Comparison of ENCODE assay signal across 24 cellular contexts in genomic region chr9:3830296-3830695, GRCh38.
"Had no signal": no experiment of that assay in that cellular context is flagged by ENCODE, and none has a peak within 500 bp of the region (broad histone marks: within the 10 kb centered on the region; RNA-seq: fewer than 3 reads in every experiment).

No MANE protein-coding gene starts in this region.

- H3K36me3 ChIP-seq: prostate gland, vagina had no signal

- H3K36me3 Mint-ChIP-seq: activated CD8-positive, alpha-beta memory T cell treated with anti-CD3 and anti-CD28 coated beads, Interleukin-2, amount 10 ng/mL, durations not matched to agents 7 days and 5 days; activated naive CD8-positive, alpha-beta T cell treated with anti-CD3 and anti-CD28 coated beads, Interleukin-2, amount 10 ng/mL, durations not matched to agents 7 days and 5 days; brain; naive B cell had no signal

- H3K27ac Mint-ChIP-seq: activated CD4-positive, alpha-beta memory T cell treated with anti-CD3 and anti-CD28 coated beads, Interleukin-2, amount 10 ng/mL, durations not matched to agents 7 days and 5 days; activated CD8-positive, alpha-beta memory T cell treated with anti-CD3 and anti-CD28 coated beads, Interleukin-2, amount 10 ng/mL, durations not matched to agents 7 days and 5 days; activated naive CD8-positive, alpha-beta T cell treated with anti-CD3 and anti-CD28 coated beads, Interleukin-2, amount 10 ng/mL, durations not matched to agents 7 days and 5 days; activated T-helper 17 cell treated with anti-CD3 and anti-CD28 coated beads, Interleukin-2, amount 50 U/mL, for 72 hours; brain; endodermal cell; naive B cell; T-helper 2 cell treated with Interferon-gamma antibody and Interleukin-4, amounts not matched to agents 5 μg/mL and 100 μg/mL, for 36 hours had no signal

- H3K9me3 ChIP-seq: gastroesophageal sphincter, heart right ventricle, mucosa of descending colon, prostate gland, vagina had no signal

- ATAC-seq: activated CD8-positive, alpha-beta memory T cell treated with anti-CD3 and anti-CD28 coated beads, Interleukin-2, amount 10 ng/mL, durations not matched to agents 7 days and 5 days; activated T-helper 17 cell treated with anti-CD3 and anti-CD28 coated beads, Interleukin-2, amount 50 U/mL, for 72 hours; gastroesophageal sphincter; heart right ventricle; left cardiac atrium; mucosa of descending colon; right cardiac atrium; stimulated activated naive CD8-positive, alpha-beta T cell treated with anti-CD3 and anti-CD28 coated beads, Interleukin-15, Interleukin-2, amounts not matched to agents 100 U/mL and 50 U/mL, for 24 hours had no signal

- H3K4me3 Mint-ChIP-seq: activated CD4-positive, alpha-beta memory T cell treated with anti-CD3 and anti-CD28 coated beads, Interleukin-2, amount 10 ng/mL, durations not matched to agents 7 days and 5 days; activated CD8-positive, alpha-beta memory T cell treated with anti-CD3 and anti-CD28 coated beads, Interleukin-2, amount 10 ng/mL, durations not matched to agents 7 days and 5 days; activated naive CD8-positive, alpha-beta T cell treated with anti-CD3 and anti-CD28 coated beads, Interleukin-2, amount 10 ng/mL, durations not matched to agents 7 days and 5 days; activated T-helper 17 cell treated with anti-CD3 and anti-CD28 coated beads, Interleukin-2, amount 50 U/mL, for 72 hours; brain; endodermal cell; naive B cell; T-helper 2 cell treated with Interferon-gamma antibody and Interleukin-4, amounts not matched to agents 5 μg/mL and 100 μg/mL, for 36 hours had no signal

- H3K27ac ChIP-seq: gastroesophageal sphincter, heart right ventricle, prostate gland, vagina had no signal

- H3K4me1 ChIP-seq: gastroesophageal sphincter, heart right ventricle, prostate gland had no signal

- DNase-seq: activated CD4-positive, alpha-beta memory T cell treated with anti-CD3 and anti-CD28 coated beads, Interleukin-2, amount 10 ng/mL, durations not matched to agents 7 days and 5 days; activated CD4-positive, alpha-beta T cell treated with anti-CD3 and anti-CD28 coated beads for 48 hours; activated CD4-positive, CD25-positive, alpha-beta regulatory T cell; activated CD8-positive, alpha-beta memory T cell treated with anti-CD3 and anti-CD28 coated beads, Interleukin-2, amount 10 ng/mL, durations not matched to agents 7 days and 5 days; activated naive CD4-positive, alpha-beta T cell; activated naive CD8-positive, alpha-beta T cell treated with anti-CD3 and anti-CD28 coated beads, Interleukin-2, amount 10 ng/mL, durations not matched to agents 7 days and 5 days; central memory CD4-positive, alpha-beta T cell; endodermal cell; heart right ventricle; left cardiac atrium; mesenchymal stem cell; mucosa of descending colon; naive B cell; right cardiac atrium; stimulated activated CD4-positive, alpha-beta T cell treated with anti-CD3 and anti-CD28 coated beads, Interleukin-2, amount 100 ng/mL, for 24 hours; stimulated activated naive CD8-positive, alpha-beta T cell treated with anti-CD3 and anti-CD28 coated beads, Interleukin-15, Interleukin-2, amounts not matched to agents 100 U/mL and 50 U/mL, for 24 hours; substantia nigra; trophoblast cell had no signal

- H3K27me3 Mint-ChIP-seq: activated T-helper 17 cell treated with anti-CD3 and anti-CD28 coated beads, Interleukin-2, amount 50 U/mL, for 72 hours had no signal

- H3K4me1 Mint-ChIP-seq: activated naive CD8-positive, alpha-beta T cell treated with anti-CD3 and anti-CD28 coated beads, Interleukin-2, amount 10 ng/mL, durations not matched to agents 7 days and 5 days; activated T-helper 17 cell treated with anti-CD3 and anti-CD28 coated beads, Interleukin-2, amount 50 U/mL, for 72 hours; naive B cell had no signal

- H3K4me3 ChIP-seq: gastroesophageal sphincter, heart right ventricle, mucosa of descending colon, prostate gland, vagina had no signal

- H3K9me3 Mint-ChIP-seq: activated CD4-positive, alpha-beta memory T cell treated with anti-CD3 and anti-CD28 coated beads, Interleukin-2, amount 10 ng/mL, durations not matched to agents 7 days and 5 days; activated naive CD8-positive, alpha-beta T cell treated with anti-CD3 and anti-CD28 coated beads, Interleukin-2, amount 10 ng/mL, durations not matched to agents 7 days and 5 days; activated T-helper 17 cell treated with anti-CD3 and anti-CD28 coated beads, Interleukin-2, amount 50 U/mL, for 72 hours; endodermal cell; T-helper 2 cell treated with Interferon-gamma antibody and Interleukin-4, amounts not matched to agents 5 μg/mL and 100 μg/mL, for 36 hours had no signal

- H3K27me3 ChIP-seq: gastroesophageal sphincter, heart right ventricle, vagina had no signal
